ENCODE assay signal across 37 cellular contexts in the genomic region with DNA sequence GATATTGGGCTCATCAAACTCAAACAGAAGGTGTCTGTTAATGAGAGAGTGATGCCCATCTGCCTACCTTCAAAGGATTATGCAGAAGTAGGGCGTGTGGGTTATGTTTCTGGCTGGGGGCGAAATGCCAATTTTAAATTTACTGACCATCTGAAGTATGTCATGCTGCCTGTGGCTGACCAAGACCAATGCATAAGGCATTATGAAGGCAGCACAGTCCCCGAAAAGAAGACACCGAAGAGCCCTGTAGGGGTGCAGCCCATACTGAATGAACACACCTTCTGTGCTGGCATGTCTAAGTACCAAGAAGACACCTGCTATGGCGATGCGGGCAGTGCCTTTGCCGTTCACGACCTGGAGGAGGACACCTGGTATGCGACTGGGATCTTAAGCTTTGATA. TPM values are rescaled to one million over a fixed set of nuclear protein-coding genes. Genes with fewer than 3 reads are reported as not detected.
"Had no signal": no experiment of that assay in that cellular context is flagged by ENCODE, and none has a peak within 500 bp of the region (broad histone marks: within the 10 kb centered on the region; RNA-seq: fewer than 3 reads in every experiment).

No MANE protein-coding gene starts in this region.

- ATAC-seq: activated CD4-positive, alpha-beta T cell treated with anti-CD3 and anti-CD28 coated beads for 36 hours; activated T-cell treated with anti-CD3 and anti-CD28 coated beads, Interleukin-2, amount 50 U/mL, for 4 hours; activated T-helper 17 cell treated with anti-CD3 and anti-CD28 coated beads, Interleukin-2, amount 50 U/mL, for 72 hours; effector memory CD8-positive, alpha-beta T cell; foreskin keratinocyte; gastrocnemius medialis; heart left ventricle; T-helper 17 cell had no signal

- H3K9me3 Mint-ChIP-seq: activated B cell treated with CpG ODN at 0.5 μM for 24 hours; activated CD4-positive, alpha-beta memory T cell treated with anti-CD3 and anti-CD28 coated beads, Interleukin-2, amount 10 ng/mL, durations not matched to agents 7 days and 5 days; activated CD4-positive, alpha-beta T cell treated with anti-CD3 and anti-CD28 coated beads, Interleukin-2, amount 10 ng/mL, durations not matched to agents 24 days and 14 days; activated T-cell treated with anti-CD3 and anti-CD28 coated beads, Interleukin-2, amount 50 U/mL, for 4 hours; activated T-helper 17 cell treated with anti-CD3 and anti-CD28 coated beads, Interleukin-2, amount 50 U/mL, for 72 hours; central memory CD8-positive, alpha-beta T cell; effector memory CD8-positive, alpha-beta T cell; T-helper 2 cell treated with Interferon-gamma antibody and Interleukin-4, amounts not matched to agents 5 μg/mL and 100 μg/mL, for 36 hours had no signal

- H3K9me3 ChIP-seq: esophagus muscularis mucosa, gastrocnemius medialis, heart left ventricle had no signal

- H3K36me3 ChIP-seq: brain microvascular endothelial cell, gastrocnemius medialis, WERI-Rb-1 had no signal

- H3K27ac ChIP-seq: brain microvascular endothelial cell, esophagus muscularis mucosa, foreskin keratinocyte, gastrocnemius medialis, heart left ventricle, WERI-Rb-1 had no signal

- DNase-seq: activated B cell treated with CpG ODN at 0.5 μM for 24 hours; activated CD4-positive, alpha-beta memory T cell treated with anti-CD3 and anti-CD28 coated beads, Interleukin-2, amount 10 ng/mL, durations not matched to agents 7 days and 5 days; activated CD4-positive, alpha-beta T cell treated with anti-CD3 and anti-CD28 coated beads for 36 hours; activated CD4-positive, alpha-beta T cell treated with anti-CD3 and anti-CD28 coated beads, Interleukin-2, amount 10 ng/mL, durations not matched to agents 24 days and 14 days; activated CD4-positive, alpha-beta T cell treated with anti-CD3 and anti-CD28 coated beads, Interleukin-2, amount 50 U/mL, for 4 hours; activated CD4-positive, CD25-positive, alpha-beta regulatory T cell treated with anti-CD3 and anti-CD28 coated beads, Interleukin-2, amount 50 U/mL, for 72 hours; activated CD8-positive, alpha-beta memory T cell treated with anti-CD3 and anti-CD28 coated beads, Interleukin-2, amount 50 U/mL, for 48 hours; activated effector memory CD4-positive, alpha-beta T cell treated with Interleukin-2 at 50 U/mL for 16 hours; activated gamma-delta T cell treated with Interleukin-2 at 50 U/mL for 16 hours; activated naive CD4-positive, alpha-beta T cell treated with anti-CD3 and anti-CD28 coated beads, Interleukin-2, amount 50 U/mL, for 16 hours; activated naive CD4-positive, alpha-beta T cell treated with Interleukin-2 at 50 U/mL for 16 hours; activated T-cell treated with anti-CD3 and anti-CD28 coated beads for 4 hours; activated T-cell treated with anti-CD3 and anti-CD28 coated beads, Interleukin-2, amount 50 U/mL, for 4 hours; amniotic stem cell; anterior cingulate cortex; brain microvascular endothelial cell; cortex of kidney; dermis blood vessel endothelial cell; effector CD4-positive, alpha-beta T cell; effector memory CD8-positive, alpha-beta T cell; erythroblast; foreskin keratinocyte; gastrocnemius medialis; glutamatergic neuron; heart left ventricle; T-helper 1 cell; T-helper 17 cell; T1000; WERI-Rb-1 had no signal

- H3K4me3 ChIP-seq: esophagus muscularis mucosa, gastrocnemius medialis, heart left ventricle had no signal

- H3K27me3 ChIP-seq: brain microvascular endothelial cell, esophagus muscularis mucosa, foreskin keratinocyte, gastrocnemius medialis, heart left ventricle had no signal

- H3K27ac Mint-ChIP-seq: activated B cell treated with CpG ODN at 0.5 μM for 24 hours; activated CD4-positive, alpha-beta memory T cell treated with anti-CD3 and anti-CD28 coated beads, Interleukin-2, amount 10 ng/mL, durations not matched to agents 7 days and 5 days; activated CD4-positive, alpha-beta T cell treated with anti-CD3 and anti-CD28 coated beads for 36 hours; activated CD4-positive, alpha-beta T cell treated with anti-CD3 and anti-CD28 coated beads, Interleukin-2, amount 10 ng/mL, durations not matched to agents 24 days and 14 days; activated naive CD8-positive, alpha-beta T cell; activated T-helper 17 cell treated with anti-CD3 and anti-CD28 coated beads, Interleukin-2, amount 50 U/mL, for 72 hours; effector memory CD8-positive, alpha-beta T cell; T-helper 17 cell; T-helper 2 cell treated with Interferon-gamma antibody and Interleukin-4, amounts not matched to agents 5 μg/mL and 100 μg/mL, for 36 hours had no signal

- H3K4me1 ChIP-seq: esophagus muscularis mucosa, foreskin keratinocyte, gastrocnemius medialis, heart left ventricle had no signal

- H3K4me3 Mint-ChIP-seq: activated B cell treated with CpG ODN at 0.5 μM for 24 hours; activated CD4-positive, alpha-beta memory T cell treated with anti-CD3 and anti-CD28 coated beads, Interleukin-2, amount 10 ng/mL, durations not matched to agents 7 days and 5 days; activated CD4-positive, alpha-beta T cell treated with anti-CD3 and anti-CD28 coated beads for 36 hours; activated CD4-positive, alpha-beta T cell treated with anti-CD3 and anti-CD28 coated beads, Interleukin-2, amount 10 ng/mL, durations not matched to agents 24 days and 14 days; activated naive CD8-positive, alpha-beta T cell; activated T-cell treated with anti-CD3 and anti-CD28 coated beads, Interleukin-2, amount 50 U/mL, for 4 hours; activated T-helper 17 cell treated with anti-CD3 and anti-CD28 coated beads, Interleukin-2, amount 50 U/mL, for 72 hours; central memory CD8-positive, alpha-beta T cell; effector memory CD8-positive, alpha-beta T cell; T-helper 17 cell; T-helper 2 cell treated with Interferon-gamma antibody and Interleukin-4, amounts not matched to agents 5 μg/mL and 100 μg/mL, for 36 hours had no signal

- FAIRE-seq: astrocyte, bronchial epithelial cell had no signal

- H3K4me1 Mint-ChIP-seq: activated B cell treated with CpG ODN at 0.5 μM for 24 hours; activated CD4-positive, alpha-beta memory T cell treated with anti-CD3 and anti-CD28 coated beads, Interleukin-2, amount 10 ng/mL, durations not matched to agents 7 days and 5 days; activated CD4-positive, alpha-beta T cell treated with anti-CD3 and anti-CD28 coated beads for 36 hours; activated CD4-positive, alpha-beta T cell treated with anti-CD3 and anti-CD28 coated beads, Interleukin-2, amount 10 ng/mL, durations not matched to agents 24 days and 14 days; activated T-helper 17 cell treated with anti-CD3 and anti-CD28 coated beads, Interleukin-2, amount 50 U/mL, for 72 hours; central memory CD8-positive, alpha-beta T cell had no signal

- H3K27me3 Mint-ChIP-seq: activated B cell treated with CpG ODN at 0.5 μM for 24 hours; activated CD4-positive, alpha-beta memory T cell treated with anti-CD3 and anti-CD28 coated beads, Interleukin-2, amount 10 ng/mL, durations not matched to agents 7 days and 5 days; activated CD4-positive, alpha-beta T cell treated with anti-CD3 and anti-CD28 coated beads for 36 hours; activated CD4-positive, alpha-beta T cell treated with anti-CD3 and anti-CD28 coated beads, Interleukin-2, amount 10 ng/mL, durations not matched to agents 24 days and 14 days; activated naive CD8-positive, alpha-beta T cell; activated T-helper 17 cell treated with anti-CD3 and anti-CD28 coated beads, Interleukin-2, amount 50 U/mL, for 72 hours; central memory CD8-positive, alpha-beta T cell; effector memory CD8-positive, alpha-beta T cell; T-helper 17 cell had no signal

RNA-seq across cellular contexts. Expression of a gene that starts 2.6 kb away (rescaled TPM):
- total RNA-seq: activated B cell treated with CpG ODN at 0.5 μM for 24 hours; activated CD4-positive, alpha-beta memory T cell treated with anti-CD3 and anti-CD28 coated beads, Interleukin-2, amount 10 ng/mL, durations not matched to agents 7 days and 5 days; activated CD4-positive, alpha-beta T cell treated with anti-CD3 and anti-CD28 coated beads for 36 hours; activated CD4-positive, alpha-beta T cell treated with anti-CD3 and anti-CD28 coated beads, Interleukin-2, amount 10 ng/mL, durations not matched to agents 24 days and 14 days; activated T-cell treated with anti-CD3 and anti-CD28 coated beads, Interleukin-2, amount 50 U/mL, for 4 hours; activated T-helper 17 cell treated with anti-CD3 and anti-CD28 coated beads, Interleukin-2, amount 50 U/mL, for 72 hours; astrocyte; bronchial epithelial cell; chondrocyte; dermis blood vessel endothelial cell; foreskin keratinocyte; T-helper 17 cell had no signal
- polyA plus RNA-seq: foreskin keratinocyte had no signal

RNA-seq across cellular contexts. Expression of a gene that starts 6.1 kb away (rescaled TPM):
- total RNA-seq: activated B cell treated with CpG ODN at 0.5 μM for 24 hours; activated CD4-positive, alpha-beta memory T cell treated with anti-CD3 and anti-CD28 coated beads, Interleukin-2, amount 10 ng/mL, durations not matched to agents 7 days and 5 days; activated CD4-positive, alpha-beta T cell treated with anti-CD3 and anti-CD28 coated beads for 36 hours; activated CD4-positive, alpha-beta T cell treated with anti-CD3 and anti-CD28 coated beads, Interleukin-2, amount 10 ng/mL, durations not matched to agents 24 days and 14 days; activated T-helper 17 cell treated with anti-CD3 and anti-CD28 coated beads, Interleukin-2, amount 50 U/mL, for 72 hours; astrocyte; bronchial epithelial cell; chondrocyte; dermis blood vessel endothelial cell; foreskin keratinocyte had no signal
- polyA plus RNA-seq: foreskin keratinocyte had no signal
